In genomic region chr5:172770675-172771438, GRCh38 we compare ENCODE assay signal across 1 cellular context.
TF ChIP-seq lines count a peak whose summit lies in the region.

TSS of gene DUSP1 (minus strand) at chr5:172771195. CDS start at chr5:172770952, 243 bp downstream.

TF ChIP-seq in K562, 482 proteins besides CTCF, POLR2A, EP300 and RAD21 (continued from another document and continues in another):
- TF ChIP-seq NFIX (CRISPR knock-in tag; IDR thresholded peaks at IDR 0.05; ENCODE audit: low read depth) (no peak), ZNF431 (CRISPR knock-in tag; IDR thresholded peaks at IDR 0.05) (peak; percentile 75), DNMT1 (IDR thresholded peaks at IDR 0.05) (no peak), NFIC (IDR thresholded peaks at IDR 0.05) (peak; percentile 20; the same call in 1 of the 2 replicates), KAT7 (CRISPR knock-in tag; IDR thresholded peaks at IDR 0.05; ENCODE audit: borderline replicate concordance) (peak; percentile 97), HNRNPK (IDR thresholded peaks at IDR 0.05; ENCODE audit: low read depth, low read length, poor library complexity, severe bottlenecking) (no peak), ZBTB26 (CRISPR knock-in tag; IDR thresholded peaks at IDR 0.05) (0 out of 2 replicates have a peak, but pooled peaks have one; percentile 71), BCL6 (CRISPR knock-in tag; IDR thresholded peaks at IDR 0.05) (no peak), U2AF1 (optimal IDR thresholded peaks at IDR 0.05; ENCODE audit: low read depth, low read length) (peak; percentile 96), ADNP (tag; IDR thresholded peaks at IDR 0.05) (no peak), DIDO1 (tag; IDR thresholded peaks at IDR 0.05; ENCODE audit: low read depth) (no peak), ZNF778 (CRISPR knock-in tag; IDR thresholded peaks at IDR 0.05) (no peak), RNF2 (IDR thresholded peaks at IDR 0.05) (peak; percentile 46; the same call in 1 of the 2 replicates), NCOA6 (IDR thresholded peaks at IDR 0.05) (peak; percentile 66; the same call in 1 of the 2 replicates), SP2 (IDR thresholded peaks at IDR 0.05; ENCODE audit: extremely low read depth, low read depth, low read length, poor library complexity, severe bottlenecking) (no peak), MITF (IDR thresholded peaks at IDR 0.05) (0 out of 2 replicates have a peak, but pooled peaks have one; percentile 8), SIRT6 (IDR thresholded peaks at IDR 0.05; ENCODE audit: low read depth, low read length) (no peak), TCFL5 (CRISPR knock-in tag; conservative IDR thresholded peaks at IDR 0.05) (no peak), TAL1 (IDR thresholded peaks at IDR 0.05) (no peak), NRF1 (conservative IDR thresholded peaks at IDR 0.05 in 1 of 2, IDR thresholded peaks at IDR 0.05 in 1 of 2) (peak; percentile 29 to 32; a peak in 3 of 4 replicates), CREM (IDR thresholded peaks at IDR 0.05; ENCODE audit: low read depth) (peak; percentile 97), ESRRB (CRISPR knock-in tag; IDR thresholded peaks at IDR 0.05; ENCODE audit: borderline replicate concordance) (no peak), LARP7 (IDR thresholded peaks at IDR 0.05) (peak; percentile 20; the same call in 1 of the 2 replicates), GTF3C2 (IDR thresholded peaks at IDR 0.05; ENCODE audit: borderline replicate concordance, extremely low read depth, insufficient read length) (no peak), ZBTB40 (IDR thresholded peaks at IDR 0.05) (no peak), ZBTB40 (CRISPR knock-in tag; IDR thresholded peaks at IDR 0.05) (no peak), SLC30A9 (CRISPR knock-in tag; IDR thresholded peaks at IDR 0.05) (no peak), ZNF280A (IDR thresholded peaks at IDR 0.05; ENCODE audit: low read depth, partially characterized antibody) (no peak), THAP7 (CRISPR knock-in tag; IDR thresholded peaks at IDR 0.05) (peak; percentile 61; the same call in 1 of the 2 replicates), ZNF609 (CRISPR knock-in tag; IDR thresholded peaks at IDR 0.05; ENCODE audit: borderline replicate concordance) (no peak), USF2 (CRISPR knock-in tag; IDR thresholded peaks at IDR 0.05) (peak; percentile 93), ATF1 (CRISPR knock-in tag; IDR thresholded peaks at IDR 0.05) (peak; percentile 70; the same call in 1 of the 2 replicates), ATF1 (tag; IDR thresholded peaks at IDR 0.05) (peak; percentile 98), ETV5 (CRISPR knock-in tag; IDR thresholded peaks at IDR 0.05; ENCODE audit: low read depth) (no peak)
